ENCODE assay signal across 1 cellular context in the genomic region with DNA sequence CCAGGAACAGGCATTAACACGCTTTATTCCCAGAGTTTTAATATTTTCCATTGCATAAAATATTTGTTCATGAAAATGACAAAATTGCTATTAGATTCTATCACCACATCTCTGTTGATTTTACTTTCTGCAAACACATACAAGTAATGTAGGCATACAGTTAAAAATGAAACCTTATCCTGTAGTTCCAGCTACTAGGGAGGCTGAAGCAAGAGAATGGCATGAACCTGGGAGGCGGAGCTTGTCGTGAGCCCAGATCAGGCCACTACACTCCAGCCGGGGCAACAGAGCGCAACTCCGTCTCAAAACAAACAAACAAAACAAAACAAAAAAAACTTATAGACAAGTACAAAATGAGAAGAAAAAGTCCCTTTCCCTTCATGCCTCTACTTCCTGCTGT. TPM values are rescaled to one million over a fixed set of nuclear protein-coding genes. Genes with fewer than 3 reads are reported as not detected.
"Had no signal": no experiment of that assay in that cellular context is flagged by ENCODE, and none has a peak within 500 bp of the region (broad histone marks: within the 10 kb centered on the region; RNA-seq: fewer than 3 reads in every experiment).

No MANE protein-coding gene starts in this region.

RNA-seq across cellular contexts. Expression of a gene that starts 38.0 kb away (rescaled TPM):
- polyA plus RNA-seq: H1 had no signal
